1 cellular context compared by ENCODE assay signal in the genomic region with DNA sequence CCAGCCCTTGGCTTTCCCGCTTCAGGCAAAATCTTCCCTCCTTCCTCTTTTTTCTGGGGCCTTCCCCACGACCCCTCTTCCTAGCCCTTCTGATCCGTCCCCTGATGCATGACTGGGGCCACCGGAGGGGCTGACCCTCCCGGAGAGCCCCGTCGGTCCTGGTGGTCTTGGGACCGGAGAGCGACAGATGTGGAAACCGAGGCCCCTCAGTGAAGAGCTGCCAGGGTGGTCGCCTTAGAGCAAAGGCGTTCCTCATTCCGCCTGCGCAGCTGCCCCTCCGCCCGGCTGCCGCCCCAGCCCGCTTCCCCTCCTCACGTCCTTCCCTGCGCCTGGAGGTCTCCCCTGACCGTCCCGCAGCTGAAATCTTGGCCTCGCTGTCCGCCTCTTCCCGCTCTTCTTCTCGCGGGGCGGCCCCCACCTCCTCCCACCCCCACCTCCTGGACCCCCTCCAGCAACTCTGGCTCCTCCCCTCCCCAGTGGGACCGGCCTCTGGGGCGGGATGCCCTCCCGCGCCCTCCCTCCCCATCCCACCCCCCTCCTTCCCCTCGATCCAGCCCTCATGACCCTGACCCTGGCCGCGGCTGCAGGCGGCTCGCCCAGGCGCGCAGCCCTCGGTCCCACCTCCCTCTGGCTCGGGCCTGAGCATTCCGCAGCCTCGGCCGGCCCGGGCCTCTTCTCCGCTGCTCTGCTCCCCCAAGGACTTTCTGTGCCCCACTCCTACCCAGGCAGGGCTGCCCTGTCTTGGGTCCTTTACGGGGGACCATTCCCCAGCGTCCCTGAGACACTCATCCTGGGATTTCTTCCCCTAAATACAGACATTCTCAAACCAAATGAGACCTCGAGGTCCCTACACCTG.
A peak's percentile ranks its signal among the peaks of the same experiment; 100 is the strongest.
TF ChIP-seq lines count a peak whose summit lies in the region.

Gene RARRES2, minus strand, starts transcription at position 367 of the 856 bp plus-strand sequence. CDS start 1,020 bp downstream, outside the sequence.

TF ChIP-seq in HepG2, 621 proteins besides CTCF, POLR2A, EP300 and RAD21 (continued from another document and continues in another):
- TF ChIP-seq ZNF609 (CRISPR knock-in tag; IDR thresholded peaks at IDR 0.05; ENCODE audit: borderline replicate concordance) (no peak), ZNF329 (CRISPR knock-in tag; IDR thresholded peaks at IDR 0.05; ENCODE audit: low read depth) (no peak), ZNF33A (CRISPR knock-in tag; IDR thresholded peaks at IDR 0.05; ENCODE audit: borderline replicate concordance) (no peak), ETV6 (CRISPR knock-in tag; conservative IDR thresholded peaks at IDR 0.05) (no peak), RBFOX2 (IDR thresholded peaks at IDR 0.05; ENCODE audit: low read depth, low read length) (peak; percentile 81), ZNF615 (CRISPR knock-in tag; IDR thresholded peaks at IDR 0.05; ENCODE audit: borderline replicate concordance) (no peak), KDM3A (CRISPR knock-in tag; IDR thresholded peaks at IDR 0.05; ENCODE audit: low read depth) (no peak), IKZF4 (CRISPR knock-in tag; IDR thresholded peaks at IDR 0.05; ENCODE audit: borderline replicate concordance, low read depth, not compliant biosample characterization) (no peak), RFXAP (CRISPR knock-in tag; IDR thresholded peaks at IDR 0.05; ENCODE audit: borderline replicate concordance) (0 out of 2 replicates have a peak, but pooled peaks have one; percentile 8), ZFP37 (CRISPR knock-in tag; IDR thresholded peaks at IDR 0.05; ENCODE audit: borderline replicate concordance) (no peak), ZSCAN20 (CRISPR knock-in tag; IDR thresholded peaks at IDR 0.05; ENCODE audit: borderline replicate concordance) (0 out of 2 replicates have a peak, but pooled peaks have one; percentile 20), TFDP2 (CRISPR knock-in tag; IDR thresholded peaks at IDR 0.05) (peak; percentile 22; the same call in 1 of the 2 replicates), MEF2D (CRISPR knock-in tag; IDR thresholded peaks at IDR 0.05) (no peak), ATF1 (CRISPR knock-in tag; IDR thresholded peaks at IDR 0.05) (no peak), ZNF687 (CRISPR knock-in tag; IDR thresholded peaks at IDR 0.05) (peak; percentile 70), ZNF431 (CRISPR knock-in tag; IDR thresholded peaks at IDR 0.05; ENCODE audit: borderline replicate concordance, low read depth) (no peak), SMARCC2 (IDR thresholded peaks at IDR 0.05) (no peak), HOXA7 (CRISPR knock-in tag; IDR thresholded peaks at IDR 0.05) (no peak), TEAD3 (CRISPR knock-in tag; optimal IDR thresholded peaks at IDR 0.05; ENCODE audit: borderline replicate concordance) (no peak), SRF (IDR thresholded peaks at IDR 0.05; ENCODE audit: low read depth, low read length) (no peak), FOXA1 (IDR thresholded peaks at IDR 0.05) (no peak), FOXA1 (CRISPR knock-in tag; IDR thresholded peaks at IDR 0.05) (no peak), KDM2A (CRISPR knock-in tag; IDR thresholded peaks at IDR 0.05; ENCODE audit: borderline replicate concordance, low read depth) (peak; percentile 61; the same call in 1 of the 2 replicates), TAF1 (CRISPR knock-in tag; IDR thresholded peaks at IDR 0.05) (peak; percentile 34; the same call in 1 of the 2 replicates), NFE2 (CRISPR knock-in tag; IDR thresholded peaks at IDR 0.05) (no peak), ZNF768 (CRISPR knock-in tag; IDR thresholded peaks at IDR 0.05) (no peak), HDAC1 (CRISPR knock-in tag; IDR thresholded peaks at IDR 0.05) (0 out of 2 replicates have a peak, but pooled peaks have one; percentile 27), ZNF746 (CRISPR knock-in tag; IDR thresholded peaks at IDR 0.05) (peak; percentile 73; the same call in 1 of the 2 replicates), ZNF543 (CRISPR knock-in tag; IDR thresholded peaks at IDR 0.05) (peak; percentile 86; the same call in 1 of the 2 replicates)
- TF ChIP-seq, protein P1, sequence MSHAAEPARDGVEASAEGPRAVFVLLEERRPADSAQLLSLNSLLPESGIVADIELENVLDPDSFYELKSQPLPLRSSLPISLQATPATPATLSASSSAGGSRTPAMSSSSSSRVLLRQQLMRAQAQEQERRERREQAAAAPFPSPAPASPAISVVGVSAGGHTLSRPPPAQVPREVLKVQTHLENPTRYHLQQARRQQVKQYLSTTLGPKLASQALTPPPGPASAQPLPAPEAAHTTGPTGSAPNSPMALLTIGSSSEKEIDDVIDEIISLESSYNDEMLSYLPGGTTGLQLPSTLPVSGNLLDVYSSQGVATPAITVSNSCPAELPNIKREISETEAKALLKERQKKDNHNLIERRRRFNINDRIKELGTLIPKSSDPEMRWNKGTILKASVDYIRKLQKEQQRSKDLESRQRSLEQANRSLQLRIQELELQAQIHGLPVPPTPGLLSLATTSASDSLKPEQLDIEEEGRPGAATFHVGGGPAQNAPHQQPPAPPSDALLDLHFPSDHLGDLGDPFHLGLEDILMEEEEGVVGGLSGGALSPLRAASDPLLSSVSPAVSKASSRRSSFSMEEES (CRISPR knock-in tag; IDR thresholded peaks at IDR 0.05): no peak
- TF ChIP-seq, protein P2, sequence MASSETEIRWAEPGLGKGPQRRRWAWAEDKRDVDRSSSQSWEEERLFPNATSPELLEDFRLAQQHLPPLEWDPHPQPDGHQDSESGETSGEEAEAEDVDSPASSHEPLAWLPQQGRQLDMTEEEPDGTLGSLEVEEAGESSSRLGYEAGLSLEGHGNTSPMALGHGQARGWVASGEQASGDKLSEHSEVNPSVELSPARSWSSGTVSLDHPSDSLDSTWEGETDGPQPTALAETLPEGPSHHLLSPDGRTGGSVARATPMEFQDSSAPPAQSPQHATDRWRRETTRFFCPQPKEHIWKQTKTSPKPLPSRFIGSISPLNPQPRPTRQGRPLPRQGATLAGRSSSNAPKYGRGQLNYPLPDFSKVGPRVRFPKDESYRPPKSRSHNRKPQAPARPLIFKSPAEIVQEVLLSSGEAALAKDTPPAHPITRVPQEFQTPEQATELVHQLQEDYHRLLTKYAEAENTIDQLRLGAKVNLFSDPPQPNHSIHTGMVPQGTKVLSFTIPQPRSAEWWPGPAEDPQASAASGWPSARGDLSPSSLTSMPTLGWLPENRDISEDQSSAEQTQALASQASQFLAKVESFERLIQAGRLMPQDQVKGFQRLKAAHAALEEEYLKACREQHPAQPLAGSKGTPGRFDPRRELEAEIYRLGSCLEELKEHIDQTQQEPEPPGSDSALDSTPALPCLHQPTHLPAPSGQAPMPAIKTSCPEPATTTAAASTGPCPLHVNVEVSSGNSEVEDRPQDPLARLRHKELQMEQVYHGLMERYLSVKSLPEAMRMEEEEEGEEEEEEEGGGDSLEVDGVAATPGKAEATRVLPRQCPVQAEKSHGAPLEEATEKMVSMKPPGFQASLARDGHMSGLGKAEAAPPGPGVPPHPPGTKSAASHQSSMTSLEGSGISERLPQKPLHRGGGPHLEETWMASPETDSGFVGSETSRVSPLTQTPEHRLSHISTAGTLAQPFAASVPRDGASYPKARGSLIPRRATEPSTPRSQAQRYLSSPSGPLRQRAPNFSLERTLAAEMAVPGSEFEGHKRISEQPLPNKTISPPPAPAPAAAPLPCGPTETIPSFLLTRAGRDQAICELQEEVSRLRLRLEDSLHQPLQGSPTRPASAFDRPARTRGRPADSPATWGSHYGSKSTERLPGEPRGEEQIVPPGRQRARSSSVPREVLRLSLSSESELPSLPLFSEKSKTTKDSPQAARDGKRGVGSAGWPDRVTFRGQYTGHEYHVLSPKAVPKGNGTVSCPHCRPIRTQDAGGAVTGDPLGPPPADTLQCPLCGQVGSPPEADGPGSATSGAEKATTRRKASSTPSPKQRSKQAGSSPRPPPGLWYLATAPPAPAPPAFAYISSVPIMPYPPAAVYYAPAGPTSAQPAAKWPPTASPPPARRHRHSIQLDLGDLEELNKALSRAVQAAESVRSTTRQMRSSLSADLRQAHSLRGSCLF (CRISPR knock-in tag; IDR thresholded peaks at IDR 0.05; ENCODE audit: borderline replicate concordance): no peak
- TF ChIP-seq, protein P3, sequence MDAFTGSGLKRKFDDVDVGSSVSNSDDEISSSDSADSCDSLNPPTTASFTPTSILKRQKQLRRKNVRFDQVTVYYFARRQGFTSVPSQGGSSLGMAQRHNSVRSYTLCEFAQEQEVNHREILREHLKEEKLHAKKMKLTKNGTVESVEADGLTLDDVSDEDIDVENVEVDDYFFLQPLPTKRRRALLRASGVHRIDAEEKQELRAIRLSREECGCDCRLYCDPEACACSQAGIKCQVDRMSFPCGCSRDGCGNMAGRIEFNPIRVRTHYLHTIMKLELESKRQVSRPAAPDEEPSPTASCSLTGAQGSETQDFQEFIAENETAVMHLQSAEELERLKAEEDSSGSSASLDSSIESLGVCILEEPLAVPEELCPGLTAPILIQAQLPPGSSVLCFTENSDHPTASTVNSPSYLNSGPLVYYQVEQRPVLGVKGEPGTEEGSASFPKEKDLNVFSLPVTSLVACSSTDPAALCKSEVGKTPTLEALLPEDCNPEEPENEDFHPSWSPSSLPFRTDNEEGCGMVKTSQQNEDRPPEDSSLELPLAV (CRISPR knock-in tag; conservative IDR thresholded peaks at IDR 0.05; ENCODE audit: low read depth): no peak
